In genomic region chr4:56907009-56907408, GRCh38 we compare ENCODE assay signal across 1 cellular context.
TF ChIP-seq lines count a peak whose summit lies in the region.

No MANE protein-coding gene starts in this region.

TF ChIP-seq in H1, 55 proteins besides CTCF, POLR2A, EP300 and RAD21:
- peak; percentile 60 for TF ChIP-seq SAP30 (IDR thresholded peaks at IDR 0.05; ENCODE audit: insufficient read depth, insufficient replicate concordance, low read length)
- TF ChIP-seq MAFK (IDR thresholded peaks at IDR 0.05; ENCODE audit: low read depth, low read length) = no peak
- peak; percentile 22 for TF ChIP-seq CTBP2 (IDR thresholded peaks at IDR 0.05; ENCODE audit: borderline replicate concordance, insufficient read depth, insufficient read length, low read length)
